In genomic region chr6:30355281-30355680, GRCh38 we compare ENCODE assay signal across 2 cellular contexts.
TF ChIP-seq lines count a peak whose summit lies in the region.

No MANE protein-coding gene starts in this region.

TF ChIP-seq in GM23338, 12 proteins besides CTCF, POLR2A, EP300 and RAD21:
- no peak for TF ChIP-seq ZNF114 (CRISPR knock-in tag; IDR thresholded peaks at IDR 0.05)
- TF ChIP-seq EZH2 (IDR thresholded peaks at IDR 0.05; ENCODE audit: low read depth, unreplicated experiment), result no peak
- no peak for TF ChIP-seq CREB1 (CRISPR knock-in tag; IDR thresholded peaks at IDR 0.05; ENCODE audit: low read depth)
- TF ChIP-seq POLR2AphosphoS5 (IDR thresholded peaks at IDR 0.05; ENCODE audit: low read depth), result no peak
- TF ChIP-seq JUNB (IDR thresholded peaks at IDR 0.05; ENCODE audit: unreplicated experiment), result no peak
- no peak for TF ChIP-seq STAT1 (IDR thresholded peaks at IDR 0.05; ENCODE audit: unreplicated experiment)
- no peak for TF ChIP-seq NANOG (IDR thresholded peaks at IDR 0.05; ENCODE audit: borderline replicate concordance)
- TF ChIP-seq ZNF331 (CRISPR knock-in tag; IDR thresholded peaks at IDR 0.05; ENCODE audit: low read depth), result no peak
- TF ChIP-seq, protein P1, sequence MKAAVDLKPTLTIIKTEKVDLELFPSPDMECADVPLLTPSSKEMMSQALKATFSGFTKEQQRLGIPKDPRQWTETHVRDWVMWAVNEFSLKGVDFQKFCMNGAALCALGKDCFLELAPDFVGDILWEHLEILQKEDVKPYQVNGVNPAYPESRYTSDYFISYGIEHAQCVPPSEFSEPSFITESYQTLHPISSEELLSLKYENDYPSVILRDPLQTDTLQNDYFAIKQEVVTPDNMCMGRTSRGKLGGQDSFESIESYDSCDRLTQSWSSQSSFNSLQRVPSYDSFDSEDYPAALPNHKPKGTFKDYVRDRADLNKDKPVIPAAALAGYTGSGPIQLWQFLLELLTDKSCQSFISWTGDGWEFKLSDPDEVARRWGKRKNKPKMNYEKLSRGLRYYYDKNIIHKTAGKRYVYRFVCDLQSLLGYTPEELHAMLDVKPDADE (IDR thresholded peaks at IDR 0.05), result no peak
- no peak for TF ChIP-seq REST (IDR thresholded peaks at IDR 0.05; ENCODE audit: unreplicated experiment)
- TF ChIP-seq, protein P2, sequence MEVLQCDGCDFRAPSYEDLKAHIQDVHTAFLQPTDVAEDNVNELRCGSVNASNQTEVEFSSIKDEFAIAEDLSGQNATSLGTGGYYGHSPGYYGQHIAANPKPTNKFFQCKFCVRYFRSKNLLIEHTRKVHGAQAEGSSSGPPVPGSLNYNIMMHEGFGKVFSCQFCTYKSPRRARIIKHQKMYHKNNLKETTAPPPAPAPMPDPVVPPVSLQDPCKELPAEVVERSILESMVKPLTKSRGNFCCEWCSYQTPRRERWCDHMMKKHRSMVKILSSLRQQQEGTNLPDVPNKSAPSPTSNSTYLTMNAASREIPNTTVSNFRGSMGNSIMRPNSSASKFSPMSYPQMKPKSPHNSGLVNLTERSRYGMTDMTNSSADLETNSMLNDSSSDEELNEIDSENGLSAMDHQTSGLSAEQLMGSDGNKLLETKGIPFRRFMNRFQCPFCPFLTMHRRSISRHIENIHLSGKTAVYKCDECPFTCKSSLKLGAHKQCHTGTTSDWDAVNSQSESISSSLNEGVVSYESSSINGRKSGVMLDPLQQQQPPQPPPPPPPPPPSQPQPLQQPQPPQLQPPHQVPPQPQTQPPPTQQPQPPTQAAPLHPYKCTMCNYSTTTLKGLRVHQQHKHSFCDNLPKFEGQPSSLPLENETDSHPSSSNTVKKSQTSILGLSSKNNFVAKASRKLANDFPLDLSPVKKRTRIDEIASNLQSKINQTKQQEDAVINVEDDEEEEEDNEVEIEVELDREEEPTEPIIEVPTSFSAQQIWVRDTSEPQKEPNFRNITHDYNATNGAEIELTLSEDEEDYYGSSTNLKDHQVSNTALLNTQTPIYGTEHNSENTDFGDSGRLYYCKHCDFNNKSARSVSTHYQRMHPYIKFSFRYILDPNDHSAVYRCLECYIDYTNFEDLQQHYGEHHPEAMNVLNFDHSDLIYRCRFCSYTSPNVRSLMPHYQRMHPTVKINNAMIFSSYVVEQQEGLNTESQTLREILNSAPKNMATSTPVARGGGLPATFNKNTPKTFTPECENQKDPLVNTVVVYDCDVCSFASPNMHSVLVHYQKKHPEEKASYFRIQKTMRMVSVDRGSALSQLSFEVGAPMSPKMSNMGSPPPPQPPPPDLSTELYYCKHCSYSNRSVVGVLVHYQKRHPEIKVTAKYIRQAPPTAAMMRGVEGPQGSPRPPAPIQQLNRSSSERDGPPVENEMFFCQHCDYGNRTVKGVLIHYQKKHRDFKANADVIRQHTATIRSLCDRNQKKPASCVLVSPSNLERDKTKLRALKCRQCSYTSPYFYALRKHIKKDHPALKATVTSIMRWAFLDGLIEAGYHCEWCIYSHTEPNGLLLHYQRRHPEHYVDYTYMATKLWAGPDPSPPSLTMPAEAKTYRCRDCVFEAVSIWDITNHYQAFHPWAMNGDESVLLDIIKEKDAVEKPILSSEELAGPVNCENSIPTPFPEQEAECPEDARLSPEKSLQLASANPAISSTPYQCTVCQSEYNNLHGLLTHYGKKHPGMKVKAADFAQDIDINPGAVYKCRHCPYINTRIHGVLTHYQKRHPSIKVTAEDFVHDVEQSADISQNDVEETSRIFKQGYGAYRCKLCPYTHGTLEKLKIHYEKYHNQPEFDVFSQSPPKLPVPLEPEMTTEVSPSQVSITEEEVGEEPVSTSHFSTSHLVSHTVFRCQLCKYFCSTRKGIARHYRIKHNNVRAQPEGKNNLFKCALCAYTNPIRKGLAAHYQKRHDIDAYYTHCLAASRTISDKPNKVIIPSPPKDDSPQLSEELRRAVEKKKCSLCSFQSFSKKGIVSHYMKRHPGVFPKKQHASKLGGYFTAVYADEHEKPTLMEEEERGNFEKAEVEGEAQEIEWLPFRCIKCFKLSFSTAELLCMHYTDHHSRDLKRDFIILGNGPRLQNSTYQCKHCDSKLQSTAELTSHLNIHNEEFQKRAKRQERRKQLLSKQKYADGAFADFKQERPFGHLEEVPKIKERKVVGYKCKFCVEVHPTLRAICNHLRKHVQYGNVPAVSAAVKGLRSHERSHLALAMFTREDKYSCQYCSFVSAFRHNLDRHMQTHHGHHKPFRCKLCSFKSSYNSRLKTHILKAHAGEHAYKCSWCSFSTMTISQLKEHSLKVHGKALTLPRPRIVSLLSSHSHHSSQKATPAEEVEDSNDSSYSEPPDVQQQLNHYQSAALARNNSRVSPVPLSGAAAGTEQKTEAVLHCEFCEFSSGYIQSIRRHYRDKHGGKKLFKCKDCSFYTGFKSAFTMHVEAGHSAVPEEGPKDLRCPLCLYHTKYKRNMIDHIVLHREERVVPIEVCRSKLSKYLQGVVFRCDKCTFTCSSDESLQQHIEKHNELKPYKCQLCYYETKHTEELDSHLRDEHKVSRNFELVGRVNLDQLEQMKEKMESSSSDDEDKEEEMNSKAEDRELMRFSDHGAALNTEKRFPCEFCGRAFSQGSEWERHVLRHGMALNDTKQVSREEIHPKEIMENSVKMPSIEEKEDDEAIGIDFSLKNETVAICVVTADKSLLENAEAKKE (CRISPR knock-in tag; IDR thresholded peaks at IDR 0.05), result no peak
- TF ChIP-seq EZH2phosphoT487 (IDR thresholded peaks at IDR 0.05; ENCODE audit: unreplicated experiment), result no peak

TF ChIP-seq in WTC11, 78 proteins besides CTCF, POLR2A, EP300 and RAD21 (continues in another document):
- TF ChIP-seq, protein P3, sequence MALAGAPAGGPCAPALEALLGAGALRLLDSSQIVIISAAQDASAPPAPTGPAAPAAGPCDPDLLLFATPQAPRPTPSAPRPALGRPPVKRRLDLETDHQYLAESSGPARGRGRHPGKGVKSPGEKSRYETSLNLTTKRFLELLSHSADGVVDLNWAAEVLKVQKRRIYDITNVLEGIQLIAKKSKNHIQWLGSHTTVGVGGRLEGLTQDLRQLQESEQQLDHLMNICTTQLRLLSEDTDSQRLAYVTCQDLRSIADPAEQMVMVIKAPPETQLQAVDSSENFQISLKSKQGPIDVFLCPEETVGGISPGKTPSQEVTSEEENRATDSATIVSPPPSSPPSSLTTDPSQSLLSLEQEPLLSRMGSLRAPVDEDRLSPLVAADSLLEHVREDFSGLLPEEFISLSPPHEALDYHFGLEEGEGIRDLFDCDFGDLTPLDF (CRISPR knock-in tag; IDR thresholded peaks at IDR 0.05), result no peak
- TF ChIP-seq, protein P4, sequence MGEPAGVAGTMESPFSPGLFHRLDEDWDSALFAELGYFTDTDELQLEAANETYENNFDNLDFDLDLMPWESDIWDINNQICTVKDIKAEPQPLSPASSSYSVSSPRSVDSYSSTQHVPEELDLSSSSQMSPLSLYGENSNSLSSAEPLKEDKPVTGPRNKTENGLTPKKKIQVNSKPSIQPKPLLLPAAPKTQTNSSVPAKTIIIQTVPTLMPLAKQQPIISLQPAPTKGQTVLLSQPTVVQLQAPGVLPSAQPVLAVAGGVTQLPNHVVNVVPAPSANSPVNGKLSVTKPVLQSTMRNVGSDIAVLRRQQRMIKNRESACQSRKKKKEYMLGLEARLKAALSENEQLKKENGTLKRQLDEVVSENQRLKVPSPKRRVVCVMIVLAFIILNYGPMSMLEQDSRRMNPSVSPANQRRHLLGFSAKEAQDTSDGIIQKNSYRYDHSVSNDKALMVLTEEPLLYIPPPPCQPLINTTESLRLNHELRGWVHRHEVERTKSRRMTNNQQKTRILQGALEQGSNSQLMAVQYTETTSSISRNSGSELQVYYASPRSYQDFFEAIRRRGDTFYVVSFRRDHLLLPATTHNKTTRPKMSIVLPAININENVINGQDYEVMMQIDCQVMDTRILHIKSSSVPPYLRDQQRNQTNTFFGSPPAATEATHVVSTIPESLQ (CRISPR knock-in tag; IDR thresholded peaks at IDR 0.05), result no peak
- no peak for TF ChIP-seq ZNF416 (CRISPR knock-in tag; IDR thresholded peaks at IDR 0.05)
- TF ChIP-seq ZNF317 (CRISPR knock-in tag; IDR thresholded peaks at IDR 0.05; ENCODE audit: borderline replicate concordance, low read depth), result no peak
- TF ChIP-seq TP53 (CRISPR knock-in tag; IDR thresholded peaks at IDR 0.05), result no peak
- TF ChIP-seq, protein P5, sequence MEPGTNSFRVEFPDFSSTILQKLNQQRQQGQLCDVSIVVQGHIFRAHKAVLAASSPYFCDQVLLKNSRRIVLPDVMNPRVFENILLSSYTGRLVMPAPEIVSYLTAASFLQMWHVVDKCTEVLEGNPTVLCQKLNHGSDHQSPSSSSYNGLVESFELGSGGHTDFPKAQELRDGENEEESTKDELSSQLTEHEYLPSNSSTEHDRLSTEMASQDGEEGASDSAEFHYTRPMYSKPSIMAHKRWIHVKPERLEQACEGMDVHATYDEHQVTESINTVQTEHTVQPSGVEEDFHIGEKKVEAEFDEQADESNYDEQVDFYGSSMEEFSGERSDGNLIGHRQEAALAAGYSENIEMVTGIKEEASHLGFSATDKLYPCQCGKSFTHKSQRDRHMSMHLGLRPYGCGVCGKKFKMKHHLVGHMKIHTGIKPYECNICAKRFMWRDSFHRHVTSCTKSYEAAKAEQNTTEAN (CRISPR knock-in tag; IDR thresholded peaks at IDR 0.05), result no peak
- no peak for TF ChIP-seq GABPB1 (CRISPR knock-in tag; IDR thresholded peaks at IDR 0.05)
- TF ChIP-seq, protein P6, sequence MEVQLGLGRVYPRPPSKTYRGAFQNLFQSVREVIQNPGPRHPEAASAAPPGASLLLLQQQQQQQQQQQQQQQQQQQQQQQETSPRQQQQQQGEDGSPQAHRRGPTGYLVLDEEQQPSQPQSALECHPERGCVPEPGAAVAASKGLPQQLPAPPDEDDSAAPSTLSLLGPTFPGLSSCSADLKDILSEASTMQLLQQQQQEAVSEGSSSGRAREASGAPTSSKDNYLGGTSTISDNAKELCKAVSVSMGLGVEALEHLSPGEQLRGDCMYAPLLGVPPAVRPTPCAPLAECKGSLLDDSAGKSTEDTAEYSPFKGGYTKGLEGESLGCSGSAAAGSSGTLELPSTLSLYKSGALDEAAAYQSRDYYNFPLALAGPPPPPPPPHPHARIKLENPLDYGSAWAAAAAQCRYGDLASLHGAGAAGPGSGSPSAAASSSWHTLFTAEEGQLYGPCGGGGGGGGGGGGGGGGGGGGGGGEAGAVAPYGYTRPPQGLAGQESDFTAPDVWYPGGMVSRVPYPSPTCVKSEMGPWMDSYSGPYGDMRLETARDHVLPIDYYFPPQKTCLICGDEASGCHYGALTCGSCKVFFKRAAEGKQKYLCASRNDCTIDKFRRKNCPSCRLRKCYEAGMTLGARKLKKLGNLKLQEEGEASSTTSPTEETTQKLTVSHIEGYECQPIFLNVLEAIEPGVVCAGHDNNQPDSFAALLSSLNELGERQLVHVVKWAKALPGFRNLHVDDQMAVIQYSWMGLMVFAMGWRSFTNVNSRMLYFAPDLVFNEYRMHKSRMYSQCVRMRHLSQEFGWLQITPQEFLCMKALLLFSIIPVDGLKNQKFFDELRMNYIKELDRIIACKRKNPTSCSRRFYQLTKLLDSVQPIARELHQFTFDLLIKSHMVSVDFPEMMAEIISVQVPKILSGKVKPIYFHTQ (CRISPR knock-in tag; IDR thresholded peaks at IDR 0.05), result no peak
- TF ChIP-seq IRF2 (CRISPR knock-in tag; IDR thresholded peaks at IDR 0.05; ENCODE audit: borderline replicate concordance, low read depth), result no peak
- TF ChIP-seq, protein P7, sequence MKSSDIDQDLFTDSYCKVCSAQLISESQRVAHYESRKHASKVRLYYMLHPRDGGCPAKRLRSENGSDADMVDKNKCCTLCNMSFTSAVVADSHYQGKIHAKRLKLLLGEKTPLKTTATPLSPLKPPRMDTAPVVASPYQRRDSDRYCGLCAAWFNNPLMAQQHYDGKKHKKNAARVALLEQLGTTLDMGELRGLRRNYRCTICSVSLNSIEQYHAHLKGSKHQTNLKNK (CRISPR knock-in tag; IDR thresholded peaks at IDR 0.05), result no peak
- TF ChIP-seq ETV6 (CRISPR knock-in tag; IDR thresholded peaks at IDR 0.05), result no peak
- no peak for TF ChIP-seq PRDM15 (CRISPR knock-in tag; IDR thresholded peaks at IDR 0.05)
- no peak for TF ChIP-seq ZNF396 (CRISPR knock-in tag; IDR thresholded peaks at IDR 0.05; ENCODE audit: borderline replicate concordance)
- no peak for TF ChIP-seq SOX15 (CRISPR knock-in tag; IDR thresholded peaks at IDR 0.05)
- TF ChIP-seq, protein P8, sequence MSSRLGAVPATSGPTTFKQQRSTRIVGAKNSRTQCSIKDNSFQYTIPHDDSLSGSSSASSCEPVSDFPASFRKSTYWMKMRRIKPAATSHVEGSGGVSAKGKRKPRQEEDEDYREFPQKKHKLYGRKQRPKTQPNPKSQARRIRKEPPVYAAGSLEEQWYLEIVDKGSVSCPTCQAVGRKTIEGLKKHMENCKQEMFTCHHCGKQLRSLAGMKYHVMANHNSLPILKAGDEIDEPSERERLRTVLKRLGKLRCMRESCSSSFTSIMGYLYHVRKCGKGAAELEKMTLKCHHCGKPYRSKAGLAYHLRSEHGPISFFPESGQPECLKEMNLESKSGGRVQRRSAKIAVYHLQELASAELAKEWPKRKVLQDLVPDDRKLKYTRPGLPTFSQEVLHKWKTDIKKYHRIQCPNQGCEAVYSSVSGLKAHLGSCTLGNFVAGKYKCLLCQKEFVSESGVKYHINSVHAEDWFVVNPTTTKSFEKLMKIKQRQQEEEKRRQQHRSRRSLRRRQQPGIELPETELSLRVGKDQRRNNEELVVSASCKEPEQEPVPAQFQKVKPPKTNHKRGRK (CRISPR knock-in tag; IDR thresholded peaks at IDR 0.05; ENCODE audit: borderline replicate concordance), result no peak
- no peak for TF ChIP-seq OVOL2 (CRISPR knock-in tag; IDR thresholded peaks at IDR 0.05; ENCODE audit: borderline replicate concordance)
- TF ChIP-seq IRF1 (CRISPR knock-in tag; IDR thresholded peaks at IDR 0.05), result no peak
